24 cellular contexts compared by ENCODE assay signal in the genomic region with DNA sequence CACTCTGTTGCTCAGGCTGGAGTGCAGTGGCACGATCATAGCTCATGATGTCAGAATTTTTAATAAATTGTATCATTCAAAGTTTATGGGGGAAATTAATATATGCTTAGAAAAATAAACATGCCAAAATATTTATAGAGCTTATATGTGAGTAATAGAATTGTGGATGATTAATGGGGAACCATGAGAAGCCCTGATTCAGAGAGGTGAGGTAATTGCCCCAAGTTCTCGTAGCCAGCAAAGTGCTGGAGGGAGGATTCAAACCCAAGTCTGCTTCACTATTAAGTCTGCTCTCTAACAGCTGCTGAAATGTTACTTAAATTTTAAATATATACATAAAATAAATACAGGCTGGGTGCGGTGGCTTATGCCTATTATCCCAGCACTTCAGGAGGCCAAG.
"Had no signal": no experiment of that assay in that cellular context is flagged by ENCODE, and none has a peak within 500 bp of the region (broad histone marks: within the 10 kb centered on the region; RNA-seq: fewer than 3 reads in every experiment).

No MANE protein-coding gene starts in this region.

- H3K4me1 ChIP-seq: body of pancreas, colonic mucosa, gastroesophageal sphincter, right lobe of liver, stomach, thyroid gland, upper lobe of left lung had no signal

- DNase-seq: activated CD4-positive, alpha-beta T cell treated with anti-CD3 and anti-CD28 coated beads for 4 hours; activated CD4-positive, alpha-beta T cell treated with anti-CD3 and anti-CD28 coated beads, Interleukin-2, amount 50 U/mL, for 48 hours; activated CD4-positive, CD25-positive, alpha-beta regulatory T cell; activated CD8-positive, alpha-beta memory T cell treated with anti-CD3 and anti-CD28 coated beads for 24 hours; activated effector memory CD4-positive, alpha-beta T cell treated with Interleukin-2 at 50 U/mL for 16 hours; activated naive CD4-positive, alpha-beta T cell treated with Interleukin-2 at 50 U/mL for 16 hours; aorta; body of pancreas; cerebellar nuclear complex; colonic mucosa; effector CD8-positive, alpha-beta T cell; left cardiac atrium; naive thymus-derived CD4-positive, alpha-beta T cell; ovary; right lobe of liver; stimulated activated CD4-positive, alpha-beta T cell treated with anti-CD3 and anti-CD28 coated beads, Interleukin-12 subunit alpha, Interleukin-12 subunit beta, amount 100 ng/mL, for 4 hours; stimulated activated CD4-positive, alpha-beta T cell treated with anti-CD3 and anti-CD28 coated beads, Interleukin-4, amount 100 ng/mL, for 24 hours; stomach; thyroid gland; upper lobe of left lung had no signal

- H3K9me3 ChIP-seq: body of pancreas, colonic mucosa, ovary, right lobe of liver, thyroid gland had no signal

- H3K4me3 ChIP-seq: body of pancreas, cardiac muscle cell, colonic mucosa, gastroesophageal sphincter, hepatocyte, ovary, right lobe of liver, skin epidermis, stomach, thyroid gland, upper lobe of left lung had no signal

- H3K36me3 ChIP-seq: cardiac muscle cell, colonic mucosa, gastroesophageal sphincter, ovary, right lobe of liver, stomach, thyroid gland, upper lobe of left lung had no signal

- H3K27me3 ChIP-seq: body of pancreas, cardiac muscle cell, colonic mucosa, hepatocyte, ovary, right lobe of liver, stomach, thyroid gland, upper lobe of left lung had no signal

- H3K27ac ChIP-seq: body of pancreas, cardiac muscle cell, colonic mucosa, gastroesophageal sphincter, hepatocyte, ovary, right lobe of liver, skin epidermis, stomach, thyroid gland, upper lobe of left lung had no signal
